In the genomic region with DNA sequence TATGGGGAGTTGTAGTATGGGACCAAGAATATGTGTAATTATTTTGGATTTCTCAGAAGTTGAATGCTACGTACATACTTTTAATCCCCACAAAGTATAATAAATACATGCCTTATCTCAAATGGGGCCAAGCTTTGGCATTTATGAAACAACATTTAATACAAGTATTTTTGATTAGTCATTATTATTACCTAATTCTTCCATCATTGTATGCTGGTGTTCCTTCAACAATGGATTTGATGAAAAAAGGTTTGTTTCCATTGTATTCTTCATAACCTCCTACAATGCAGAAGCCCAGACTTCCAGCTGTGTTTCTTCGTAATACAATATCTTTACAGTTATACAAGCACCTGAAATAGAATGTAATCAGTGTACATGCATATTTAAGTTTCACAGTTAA, we compare ENCODE assay signal across 22 cellular contexts.
"Had no signal": no experiment of that assay in that cellular context is flagged by ENCODE, and none has a peak within 500 bp of the region (broad histone marks: within the 10 kb centered on the region; RNA-seq: fewer than 3 reads in every experiment).

No MANE protein-coding gene starts in this region.

- DNase-seq: activated CD4-positive, alpha-beta memory T cell treated with anti-CD3 and anti-CD28 coated beads for 36 hours; activated CD4-positive, alpha-beta T cell treated with anti-CD3 and anti-CD28 coated beads for 48 hours; activated effector memory CD4-positive, alpha-beta T cell treated with anti-CD3 and anti-CD28 coated beads, Interleukin-2, amount 50 U/mL, for 16 hours; activated naive CD4-positive, alpha-beta T cell treated with anti-CD3 and anti-CD28 coated beads, Interleukin-2, amount 10 ng/mL, durations not matched to agents 7 days and 5 days; anterior cingulate cortex; brain microvascular endothelial cell; central memory CD4-positive, alpha-beta T cell; dorsolateral prefrontal cortex; effector memory CD8-positive, alpha-beta T cell; heart right ventricle; kidney; naive thymus-derived CD8-positive, alpha-beta T cell; stimulated activated CD4-positive, alpha-beta T cell treated with anti-CD3 and anti-CD28 coated beads, Interleukin-15, amount 100 ng/mL, for 24 hours; stimulated activated CD4-positive, alpha-beta T cell treated with anti-CD3 and anti-CD28 coated beads, Interleukin-2, amount 100 ng/mL, for 48 hours; stimulated activated naive CD4-positive, alpha-beta T cell; T-helper 2 cell; testis; trophoblast cell had no signal

- H2AFZ ChIP-seq: neural progenitor cell had no signal

- H3K4me3 ChIP-seq: dorsolateral prefrontal cortex, heart right ventricle, lung, neural progenitor cell, smooth muscle cell, testis, vagina had no signal

- H3K4me2 ChIP-seq: neural progenitor cell, smooth muscle cell had no signal

- H3K27ac ChIP-seq: brain microvascular endothelial cell, dorsolateral prefrontal cortex, heart right ventricle, neural progenitor cell, testis, vagina had no signal

- H3K9me3 ChIP-seq: testis, vagina had no signal

- H3K9ac ChIP-seq: neural progenitor cell had no signal

- H3K4me1 ChIP-seq: heart right ventricle, neural progenitor cell, testis, vagina had no signal

- H3K27me3 ChIP-seq: brain microvascular endothelial cell, dorsolateral prefrontal cortex, heart right ventricle, neural progenitor cell, testis, vagina had no signal
